Comparison of ENCODE assay signal across 18 cellular contexts in the genomic region with DNA sequence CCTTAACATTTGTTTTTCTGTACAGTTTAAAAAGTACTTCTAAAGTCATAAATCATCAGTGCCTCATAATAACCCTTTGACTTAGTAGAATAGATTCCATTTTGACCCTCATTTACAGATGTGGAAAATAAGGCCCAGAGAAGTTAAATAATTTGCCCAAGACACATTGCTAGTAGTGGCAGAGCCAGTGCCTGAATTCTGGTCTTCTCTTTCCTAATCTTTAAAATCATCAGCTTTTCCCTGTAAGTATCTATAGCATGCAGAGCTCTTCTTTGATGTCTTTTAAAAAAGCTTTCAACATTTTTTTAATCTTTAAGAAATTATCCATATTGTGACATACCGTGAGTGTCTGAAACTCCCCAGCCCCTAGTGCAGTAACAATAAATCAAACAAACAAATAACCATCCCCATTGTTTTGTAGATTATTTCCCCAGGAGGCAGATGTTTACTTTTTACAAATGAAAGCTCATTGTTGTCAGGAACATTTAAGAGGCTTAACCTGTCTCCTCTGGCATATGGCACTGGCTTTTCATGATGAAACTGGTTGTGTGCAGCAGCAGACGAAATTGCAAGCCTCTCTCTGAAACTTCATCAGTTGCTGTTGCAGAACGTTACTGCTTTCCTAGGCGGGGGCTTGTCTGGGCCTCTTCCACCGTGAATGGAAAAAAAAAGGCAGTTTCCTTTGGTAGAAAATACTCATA.
A peak's percentile ranks its signal among the peaks of the same experiment; 100 is the strongest.
DNase-seq lines count a peak whose midpoint lies in the region; ATAC-seq and TF ChIP-seq lines count a peak whose summit lies in the region.
"Had no signal": no experiment of that assay in that cellular context is flagged by ENCODE, and none has a peak within 500 bp of the region (broad histone marks: within the 10 kb centered on the region; RNA-seq: fewer than 3 reads in every experiment).

No MANE protein-coding gene starts in this region.

- TF ChIP-seq CTCF in KMS-11 (conservative IDR thresholded peaks at IDR 0.05; ENCODE audit: low read depth, low read length), result no peak

- H2AFZ ChIP-seq in KMS-11 (ENCODE audit: low read depth), result peak overlapping the region; percentile 14; the same call in 1 of the 2 replicates

- H3K27ac ChIP-seq in KMS-11, result no peak overlapping the region
- H3K27ac ChIP-seq: neutrophil, Peyer's patch, sigmoid colon had no signal

- no peaks in the 10 kb centered on the region for H3K79me2 ChIP-seq in KMS-11 (ENCODE audit: insufficient read depth, low read depth)

- H3K27me3 ChIP-seq in KMS-11 (ENCODE audit: insufficient read depth, low read depth), result no peaks in the 10 kb centered on the region
- H3K27me3 ChIP-seq: Peyer's patch, sigmoid colon had no signal

- H3K9ac ChIP-seq in KMS-11, result no peak overlapping the region

- peak; percentile 39 for DNase-seq in DMS53 treated with DMSO at 0.1 percent for 48 hours (lab: John Stamatoyannopoulos, UW; ENCODE audit: unreplicated experiment)
- peak; percentile 46 for DNase-seq in NCI-H748 treated with DMSO at 0.1 percent for 48 hours (lab: John Stamatoyannopoulos, UW)
- peak; percentile 40 for DNase-seq in islet precursor cell
- DNase-seq in NK-92 (lab: John Stamatoyannopoulos, UW; ENCODE audit: unreplicated experiment), result no peak
- DNase-seq in LoVo (ENCODE audit: low spot score), result no peak
- DNase-seq: activated CD4-positive, alpha-beta T cell treated with anti-CD3 and anti-CD28 coated beads, Interleukin-2, amount 50 U/mL, for 48 hours; activated T-cell treated with anti-CD3 and anti-CD28 coated beads, Interleukin-2, amount 50 U/mL, for 72 hours; foreskin melanocyte; Kasumi-1; mesenchymal stem cell; NCI-H2081 treated with DMSO at 0.1 percent for 48 hours; Peyer's patch; sigmoid colon had no signal

- peak overlapping the region; percentile 25; the same call in 1 of the 2 replicates for H3K4me2 ChIP-seq in KMS-11

- no peaks in the 10 kb centered on the region for H4K20me1 ChIP-seq in KMS-11 (ENCODE audit: insufficient read depth)

- H3K36me3 ChIP-seq in KMS-11 (ENCODE audit: insufficient read depth), result no peaks in the 10 kb centered on the region
- H3K36me3 ChIP-seq: neutrophil, Peyer's patch, sigmoid colon had no signal

- no peak for ATAC-seq in HG03196 (IDR thresholded peaks at IDR 0.05; ENCODE audit: unreplicated experiment)
- ATAC-seq in HG03159 (IDR thresholded peaks at IDR 0.05; ENCODE audit: unreplicated experiment), result no peak
- ATAC-seq: activated T-cell treated with anti-CD3 and anti-CD28 coated beads, Interleukin-2, amount 50 U/mL, for 72 hours; stimulated activated effector memory CD8-positive, alpha-beta T cell treated with anti-CD3 and anti-CD28 coated beads, Interleukin-12 subunit alpha, Interleukin-12 subunit beta, amount 100 ng/mL, for 72 hours had no signal

- H3K4me3 ChIP-seq in KMS-11 (IDR thresholded peaks at IDR 0.05; ENCODE audit: insufficient read depth, low read depth, low read length), result no peak overlapping the region
- H3K4me3 ChIP-seq: Peyer's patch, sigmoid colon had no signal

- peaks cover 19% of the 10 kb centered on the region for H3K4me1 ChIP-seq in KMS-11 (ENCODE audit: low read depth, poor library complexity, severe bottlenecking)
- H3K4me1 ChIP-seq: Peyer's patch had no signal

Comparison
In these comparisons a context has a peak if more than half of its experiments do, and no peak if none do; other contexts are left out.
1. DNase-seq: peak in DMS53 treated with DMSO at 0.1 percent for 48 hours (single experiment), NCI-H748 treated with DMSO at 0.1 percent for 48 hours (single experiment) and islet precursor cell (single experiment); none in NK-92 (single experiment) and LoVo (single experiment).